Comparison of ENCODE assay signal across 7 cellular contexts in genomic region chr13:95987841-95988240, GRCh38.
"Had no signal": no experiment of that assay in that cellular context is flagged by ENCODE, and none has a peak within 500 bp of the region (broad histone marks: within the 10 kb centered on the region; RNA-seq: fewer than 3 reads in every experiment).

No MANE protein-coding gene starts in this region.

- H3K9ac ChIP-seq: KMS-11 had no signal

- DNase-seq: GOT3, HCEC 1CT, KBM-7 had no signal

- H3K27ac ChIP-seq: HL-60, KMS-11 had no signal

- ATAC-seq: HepG2 had no signal

- H3K27me3 Mint-ChIP-seq: IgD-negative memory B cell had no signal

- H3K4me2 ChIP-seq: KMS-11 had no signal

- H3K4me3 Mint-ChIP-seq: IgD-negative memory B cell had no signal

- H3K4me1 Mint-ChIP-seq: IgD-negative memory B cell had no signal

- H3K9me3 Mint-ChIP-seq: IgD-negative memory B cell had no signal

- H3K27ac Mint-ChIP-seq: IgD-negative memory B cell had no signal

- FAIRE-seq: HepG2 had no signal
